Comparison of ENCODE assay signal across 8 cellular contexts in the genomic region with DNA sequence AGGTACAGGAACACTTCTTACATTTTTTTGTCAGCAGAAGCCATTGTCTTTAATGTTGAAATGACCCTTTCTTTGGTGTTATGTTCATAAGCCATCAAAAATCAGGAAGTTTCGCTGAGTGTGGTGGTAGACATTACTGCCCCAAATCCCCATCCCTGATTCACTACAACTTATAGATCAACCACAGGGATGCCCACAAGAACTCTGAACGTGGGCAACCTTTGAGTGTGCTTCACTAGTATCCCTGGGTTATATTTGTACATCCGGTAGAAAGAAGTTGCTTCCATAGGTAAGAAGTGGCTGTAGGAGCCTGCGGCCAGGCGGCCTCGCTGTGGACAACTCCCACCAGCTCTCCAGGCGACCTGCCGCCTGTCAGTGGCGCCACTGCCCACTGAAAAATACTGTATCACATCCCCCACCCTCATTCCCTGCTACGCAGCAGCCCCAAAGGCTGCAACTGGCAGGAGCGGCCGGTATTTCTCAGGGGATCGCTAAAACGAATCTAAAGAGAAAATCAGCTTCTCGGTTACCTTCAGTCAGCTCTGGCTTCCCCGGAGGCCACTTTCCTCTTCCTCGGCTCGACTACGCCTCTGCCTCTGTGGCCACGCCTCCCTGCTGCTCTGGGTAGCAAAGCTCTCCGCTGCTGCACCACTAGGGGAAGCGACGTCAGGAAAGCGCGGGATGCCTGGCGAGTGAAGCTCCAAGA. TPM values are rescaled to one million over a fixed set of nuclear protein-coding genes. Genes with fewer than 3 reads are reported as not detected.
DNase-seq lines count a peak whose midpoint lies in the region; ATAC-seq and FAIRE-seq lines count a peak whose summit lies in the region.

No MANE protein-coding gene starts in this region.

- H3K9me3 Mint-ChIP-seq in activated naive CD4-positive, alpha-beta T cell treated with anti-CD3 and anti-CD28 coated beads, Interleukin-2, amount 50 U/mL, for 72 hours, result peaks cover 3 to 5% of the 10 kb centered on the region in 2 donors

- H3K9me3 ChIP-seq in small intestine (ENCODE audit: control insufficient read depth, low read depth), result no peaks in the 10 kb centered on the region

- no peaks in the 10 kb centered on the region for H3K36me3 ChIP-seq in small intestine (ENCODE audit: control insufficient read depth in 2 of 2, insufficient read depth in 2 of 2, low read length in 2 of 2)

- no peak for FAIRE-seq in small intestine (lab: Jason Lieb, UNC)

- H3K4me1 ChIP-seq in small intestine (ENCODE audit: control insufficient read depth in 2 of 2, insufficient read depth in 1 of 2, low read depth in 1 of 2, low read length in 1 of 2), result no peaks in the 10 kb centered on the region

- no peak overlapping the region for H3K27ac ChIP-seq in small intestine (ENCODE audit: low read depth in 1 of 2, low read length in 1 of 2)

- DNase-seq in Daoy (ENCODE audit: low read depth) (peak; percentile 64), NCI-H748 (lab: John Stamatoyannopoulos, UW; ENCODE audit: unreplicated experiment) (peak; percentile 69), hippocampal formation (lab: John Stamatoyannopoulos, UW) (peak; percentile 17 to 48), small intestine (peak; percentile 10), RKO (ENCODE audit: low spot score) (no peak)
- DNase-seq in activated naive CD4-positive, alpha-beta T cell treated with anti-CD3 and anti-CD28 coated beads, Interleukin-2, amount 50 U/mL, for 72 hours (ENCODE audit: low spot score in 2 of 2), result peak; percentile 53 to 58

- WGBS in small intestine, 3 donors, result 38 to 77% (median 64%) methylated on average over 26 of the region's 26 CpGs

- H3K27ac Mint-ChIP-seq in activated naive CD4-positive, alpha-beta T cell treated with anti-CD3 and anti-CD28 coated beads, Interleukin-2, amount 50 U/mL, for 72 hours, result peak overlapping the region; percentile 81 to 87

- peak overlapping the region in 1 of 2 donors; percentile 22 for H3K4me3 ChIP-seq in small intestine (ENCODE audit: low read depth in 1 of 2, low read length in 2 of 2)

- H3K36me3 Mint-ChIP-seq in activated naive CD4-positive, alpha-beta T cell treated with anti-CD3 and anti-CD28 coated beads, Interleukin-2, amount 50 U/mL, for 72 hours, result peaks cover 0 to 6% of the 10 kb centered on the region in 2 donors

- H3K27me3 ChIP-seq in small intestine (ENCODE audit: control insufficient read depth in 2 of 2, insufficient read depth in 2 of 2, low read length in 2 of 2), result no peaks in the 10 kb centered on the region

- ATAC-seq in GM21723 (IDR thresholded peaks at IDR 0.05; ENCODE audit: unreplicated experiment) (peak; percentile 99), esophagus mucosa (no peak)
- peak; percentile 98 to 99 for ATAC-seq in activated naive CD4-positive, alpha-beta T cell treated with anti-CD3 and anti-CD28 coated beads, Interleukin-2, amount 50 U/mL, for 72 hours

RNA-seq across cellular contexts. Expression of a gene that starts 13.9 kb away (rescaled TPM):
- total RNA-seq in Daoy (2014; rRNA removed; shearing (Covaris generic)), result not detected in 2 replicates
- total RNA-seq in activated naive CD4-positive, alpha-beta T cell treated with anti-CD3 and anti-CD28 coated beads, Interleukin-2, amount 50 U/mL, for 72 hours, result not detected
- polyA plus RNA-seq in small intestine, result not detected
- not detected for total RNA-seq in esophagus mucosa

RNA-seq across cellular contexts. Expression of a gene that starts 43.5 kb away (rescaled TPM):
- not detected in 2 replicates for total RNA-seq in Daoy (2014; rRNA removed; shearing (Covaris generic))
- total RNA-seq in activated naive CD4-positive, alpha-beta T cell treated with anti-CD3 and anti-CD28 coated beads, Interleukin-2, amount 50 U/mL, for 72 hours, result not detected
- polyA plus RNA-seq in small intestine, result not detected
- total RNA-seq in esophagus mucosa, result not detected

RNA-seq across cellular contexts. Expression of a gene that starts 48.5 kb away (rescaled TPM):
- total RNA-seq in Daoy (2014; rRNA removed; shearing (Covaris generic)), result 2.4 and 9.8 TPM in 2 replicates
- total RNA-seq in activated naive CD4-positive, alpha-beta T cell treated with anti-CD3 and anti-CD28 coated beads, Interleukin-2, amount 50 U/mL, for 72 hours, result 1 to 10 TPM; 4.1 to 5.8 TPM
- 1 to 10 TPM; 5.7 to 9.4 (median 5.9) TPM for polyA plus RNA-seq in small intestine
- 3.4 TPM for total RNA-seq in esophagus mucosa

RNA-seq across cellular contexts. Expression of a gene that starts 49.2 kb away (rescaled TPM):
- total RNA-seq in Daoy (2014; rRNA removed; shearing (Covaris generic)), result 1.9 and 3.8 TPM in 2 replicates
- total RNA-seq in activated naive CD4-positive, alpha-beta T cell treated with anti-CD3 and anti-CD28 coated beads, Interleukin-2, amount 50 U/mL, for 72 hours, result 1 to 10 TPM; 1.6 to 2.3 TPM
- 1 to 10 TPM in 2 of 3 donors, under 1 TPM in 1; 0.67 to 1.1 (median 1.1) TPM for polyA plus RNA-seq in small intestine
- 2.0 TPM for total RNA-seq in esophagus mucosa
